15 cellular contexts compared by ENCODE assay signal in genomic region chr4:26311633-26312032, GRCh38. TPM values are rescaled to one million over a fixed set of nuclear protein-coding genes. Genes with fewer than 3 reads are reported as not detected.
DNase-seq lines count a peak whose midpoint lies in the region; ATAC-seq lines count a peak whose summit lies in the region.
"Had no signal": no experiment of that assay in that cellular context is flagged by ENCODE, and none has a peak within 500 bp of the region (broad histone marks: within the 10 kb centered on the region; RNA-seq: fewer than 3 reads in every experiment).

No MANE protein-coding gene starts in this region.

- no peak overlapping the region for H3K4me3 Mint-ChIP-seq in activated T-cell treated with anti-CD3 and anti-CD28 coated beads, Interleukin-2, amount 50 U/mL, for 72 hours
- H3K4me3 Mint-ChIP-seq in activated T-helper 17 cell treated with anti-CD3 and anti-CD28 coated beads, Interleukin-2, amount 50 U/mL, for 72 hours = peak overlapping the region; percentile 55
- peak overlapping the region; percentile 45 for H3K4me3 Mint-ChIP-seq in natural killer cell treated with Interleukin-12 subunit alpha and Interleukin-12 subunit beta and Interleukin-15 and Interleukin-18, amount 100 ng/mL, for 72 hours
- H3K4me3 Mint-ChIP-seq: CD8-positive, alpha-beta T cell had no signal

- peaks cover 3% of the 10 kb centered on the region in 2 donors for H3K9me3 Mint-ChIP-seq in activated T-cell treated with anti-CD3 and anti-CD28 coated beads, Interleukin-2, amount 50 U/mL, for 72 hours
- H3K9me3 Mint-ChIP-seq in activated T-helper 17 cell treated with anti-CD3 and anti-CD28 coated beads, Interleukin-2, amount 50 U/mL, for 72 hours = peaks cover 4% of the 10 kb centered on the region
- peaks cover 9% of the 10 kb centered on the region for H3K9me3 Mint-ChIP-seq in natural killer cell treated with Interleukin-12 subunit alpha and Interleukin-12 subunit beta and Interleukin-15 and Interleukin-18, amount 100 ng/mL, for 72 hours

- peaks cover 30% of the 10 kb centered on the region for H3K4me1 Mint-ChIP-seq in activated T-cell treated with anti-CD3 and anti-CD28 coated beads, Interleukin-2, amount 50 U/mL, for 72 hours (ENCODE audit: low read depth)
- H3K4me1 Mint-ChIP-seq in activated T-helper 17 cell treated with anti-CD3 and anti-CD28 coated beads, Interleukin-2, amount 50 U/mL, for 72 hours = peaks cover 6% of the 10 kb centered on the region
- peaks cover 9 to 13% of the 10 kb centered on the region in 2 donors for H3K4me1 Mint-ChIP-seq in natural killer cell treated with Interleukin-12 subunit alpha and Interleukin-12 subunit beta and Interleukin-15 and Interleukin-18, amount 100 ng/mL, for 72 hours (ENCODE audit: low read depth in 2 of 2)

- peak; percentile 16 to 28 for ATAC-seq in activated T-cell treated with anti-CD3 and anti-CD28 coated beads, Interleukin-2, amount 50 U/mL, for 72 hours (replicated peaks in 1 of 2)
- ATAC-seq in GM18907 (IDR thresholded peaks at IDR 0.05; ENCODE audit: unreplicated experiment) = peak; percentile 3
- peak; percentile 57 for ATAC-seq in activated T-helper 17 cell treated with anti-CD3 and anti-CD28 coated beads, Interleukin-2, amount 50 U/mL, for 72 hours (replicated peaks)
- no peak for ATAC-seq in natural killer cell treated with Interleukin-12 subunit alpha and Interleukin-12 subunit beta and Interleukin-15 and Interleukin-18, amount 100 ng/mL, for 72 hours

- no peaks in the 10 kb centered on the region for H3K27me3 Mint-ChIP-seq in activated T-cell treated with anti-CD3 and anti-CD28 coated beads, Interleukin-2, amount 50 U/mL, for 72 hours (ENCODE audit: low read depth)
- H3K27me3 Mint-ChIP-seq in activated T-helper 17 cell treated with anti-CD3 and anti-CD28 coated beads, Interleukin-2, amount 50 U/mL, for 72 hours = no peaks in the 10 kb centered on the region
- no peaks in the 10 kb centered on the region for H3K27me3 Mint-ChIP-seq in natural killer cell treated with Interleukin-12 subunit alpha and Interleukin-12 subunit beta and Interleukin-15 and Interleukin-18, amount 100 ng/mL, for 72 hours
- H3K27me3 Mint-ChIP-seq: B cell had no signal

- H3K36me3 Mint-ChIP-seq in activated T-cell treated with anti-CD3 and anti-CD28 coated beads, Interleukin-2, amount 50 U/mL, for 72 hours (ENCODE audit: insufficient read depth in 2 of 2) = peaks cover 6 to 11% of the 10 kb centered on the region in 2 donors
- H3K36me3 Mint-ChIP-seq in activated T-helper 17 cell treated with anti-CD3 and anti-CD28 coated beads, Interleukin-2, amount 50 U/mL, for 72 hours (ENCODE audit: low read depth) = no peaks in the 10 kb centered on the region
- peaks cover 12% of the 10 kb centered on the region for H3K36me3 Mint-ChIP-seq in natural killer cell treated with Interleukin-12 subunit alpha and Interleukin-12 subunit beta and Interleukin-15 and Interleukin-18, amount 100 ng/mL, for 72 hours
- H3K36me3 Mint-ChIP-seq: CD8-positive, alpha-beta T cell had no signal

- DNase-seq in activated T-cell treated with anti-CD3 and anti-CD28 coated beads, Interleukin-2, amount 50 U/mL, for 72 hours = no peak
- no peak for DNase-seq in activated T-cell treated with anti-CD3 and anti-CD28 coated beads, Interleukin-2, amount 50 U/mL, for 48 hours
- no peak for DNase-seq in natural killer cell treated with Interleukin-12 subunit alpha and Interleukin-12 subunit beta and Interleukin-15 and Interleukin-18, amount 100 ng/mL, for 72 hours (ENCODE audit: low spot score)
- no peak for DNase-seq in central memory CD4-positive, alpha-beta T cell
- DNase-seq in ACHN = no peak
- DNase-seq: HCEC 1CT, NCI-H1105 treated with DMSO at 0.1 percent for 48 hours, NCI-H187, NCI-H446 treated with DMSO at 0.1 percent for 48 hours, NCI-H748 treated with DMSO at 0.1 percent for 48 hours, PC-9 had no signal

- in situ Hi-C loops in ACHN (cut with HindIII; ENCODE audit: low pct_ligation_motif_present, low pct_unique_long_range_greater_than_20kb, low sequenced_read_pairs) = no loop called here

- H3K27ac Mint-ChIP-seq in activated T-cell treated with anti-CD3 and anti-CD28 coated beads, Interleukin-2, amount 50 U/mL, for 72 hours = no peak overlapping the region
- H3K27ac Mint-ChIP-seq in activated T-helper 17 cell treated with anti-CD3 and anti-CD28 coated beads, Interleukin-2, amount 50 U/mL, for 72 hours = no peak overlapping the region
- peak overlapping the region in 1 of 2 donors; percentile 77 for H3K27ac Mint-ChIP-seq in natural killer cell treated with Interleukin-12 subunit alpha and Interleukin-12 subunit beta and Interleukin-15 and Interleukin-18, amount 100 ng/mL, for 72 hours

RNA-seq across cellular contexts. Expression of gene RBPJ, which starts 9.2 kb away (rescaled TPM):
- 100 to 1,000 TPM; 104 to 136 TPM for total RNA-seq in activated T-cell treated with anti-CD3 and anti-CD28 coated beads, Interleukin-2, amount 50 U/mL, for 72 hours
- 100 to 1,000 TPM; 238 to 481 TPM for total RNA-seq in activated T-helper 17 cell treated with anti-CD3 and anti-CD28 coated beads, Interleukin-2, amount 50 U/mL, for 72 hours
- 100 to 1,000 TPM; 179 to 212 TPM for total RNA-seq in natural killer cell treated with Interleukin-12 subunit alpha and Interleukin-12 subunit beta and Interleukin-15 and Interleukin-18, amount 100 ng/mL, for 72 hours

Comparison
In these comparisons a context has a peak if more than half of its experiments do, and no peak if none do; other contexts are left out.
1. ATAC-seq: peak in activated T-cell treated with anti-CD3 and anti-CD28 coated beads, Interleukin-2, amount 50 U/mL, for 72 hours (2 of 2), GM18907 (single experiment) and activated T-helper 17 cell treated with anti-CD3 and anti-CD28 coated beads, Interleukin-2, amount 50 U/mL, for 72 hours (single experiment); none in natural killer cell treated with Interleukin-12 subunit alpha and Interleukin-12 subunit beta and Interleukin-15 and Interleukin-18, amount 100 ng/mL, for 72 hours (0 of 2).
2. H3K4me3 Mint-ChIP-seq: peak in activated T-helper 17 cell treated with anti-CD3 and anti-CD28 coated beads, Interleukin-2, amount 50 U/mL, for 72 hours (single experiment) and natural killer cell treated with Interleukin-12 subunit alpha and Interleukin-12 subunit beta and Interleukin-15 and Interleukin-18, amount 100 ng/mL, for 72 hours (single experiment); none in activated T-cell treated with anti-CD3 and anti-CD28 coated beads, Interleukin-2, amount 50 U/mL, for 72 hours (0 of 2).